In the genomic region with DNA sequence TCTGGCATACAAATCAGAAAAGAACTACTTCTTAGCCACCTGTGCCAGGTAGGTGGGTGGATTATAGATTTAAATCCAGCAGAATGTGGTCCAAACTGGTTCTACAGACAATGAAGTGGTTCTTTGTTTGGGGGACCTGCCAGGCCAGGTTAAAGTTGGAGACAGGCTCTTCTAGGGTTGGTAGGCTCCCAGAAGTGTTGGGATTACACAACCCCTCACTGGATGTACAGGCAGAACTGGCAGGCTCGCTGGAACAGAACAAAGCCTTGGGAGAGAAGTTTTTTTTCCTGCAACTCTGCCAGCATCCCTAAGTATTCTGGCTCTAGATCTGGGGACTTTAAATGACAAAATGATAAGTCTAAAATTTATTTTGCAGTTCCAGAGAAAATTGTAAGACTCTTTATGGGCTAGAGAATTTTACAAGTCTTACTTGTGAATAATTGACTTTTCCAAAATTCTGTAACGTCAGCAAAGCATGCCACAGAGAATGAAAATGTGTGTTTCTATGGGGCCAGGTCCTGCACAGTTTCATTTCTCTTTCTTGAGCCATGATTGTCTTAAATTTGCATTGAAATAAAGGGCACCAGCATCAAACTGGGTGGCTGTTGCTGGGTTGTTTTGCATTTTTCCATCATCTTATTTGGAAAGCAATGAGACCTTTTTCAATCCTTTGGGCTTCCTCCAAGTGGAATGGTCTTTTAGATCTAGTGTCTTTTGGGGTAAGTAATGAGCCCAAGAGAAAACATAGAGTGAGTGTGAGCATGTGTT, we compare ENCODE assay signal across 9 cellular contexts. TPM values are rescaled to one million over a fixed set of nuclear protein-coding genes. Genes with fewer than 3 reads are reported as not detected.
DNase-seq lines count a peak whose midpoint lies in the region; ATAC-seq lines count a peak whose summit lies in the region.
"Had no signal": no experiment of that assay in that cellular context is flagged by ENCODE, and none has a peak within 500 bp of the region (broad histone marks: within the 10 kb centered on the region; RNA-seq: fewer than 3 reads in every experiment).

No MANE protein-coding gene starts in this region.

- peaks cover 4% of the 10 kb centered on the region for H3K36me3 Mint-ChIP-seq in activated CD4-positive, alpha-beta T cell treated with anti-CD3 and anti-CD28 coated beads, Interleukin-2, amount 10 ng/mL, durations not matched to agents 7 days and 5 days (ENCODE audit: low read depth)

- peaks cover 4% of the 10 kb centered on the region for H3K27me3 Mint-ChIP-seq in activated CD4-positive, alpha-beta T cell treated with anti-CD3 and anti-CD28 coated beads, Interleukin-2, amount 10 ng/mL, durations not matched to agents 7 days and 5 days
- H3K27me3 Mint-ChIP-seq: stimulated activated naive CD8-positive, alpha-beta T cell treated with anti-CD3 and anti-CD28 coated beads, Interleukin-15, Interleukin-2, amounts not matched to agents 100 ng/mL and 50 ng/mL, for 24 hours had no signal

- DNase-seq in DMS 273 (lab: John Stamatoyannopoulos, UW; ENCODE audit: unreplicated experiment) (no peak), HuH-7 (ENCODE audit: low spot score) (no peak)
- no peak for DNase-seq in activated CD4-positive, alpha-beta T cell treated with anti-CD3 and anti-CD28 coated beads, Interleukin-2, amount 10 ng/mL, durations not matched to agents 7 days and 5 days
- DNase-seq in activated effector memory CD4-positive, alpha-beta T cell treated with Interleukin-2 at 50 U/mL for 16 hours: no peak

- POLR2A ChIA-PET in activated CD4-positive, alpha-beta T cell treated with anti-CD3 and anti-CD28 coated beads, Interleukin-2, amount 10 ng/mL, durations not matched to agents 7 days and 5 days (lab: Charles Lee): no interaction called here

- H3K9me3 Mint-ChIP-seq in activated CD4-positive, alpha-beta T cell treated with anti-CD3 and anti-CD28 coated beads, Interleukin-2, amount 10 ng/mL, durations not matched to agents 7 days and 5 days: peaks cover 18% of the 10 kb centered on the region

- H3K4me3 ChIP-seq in skin epidermis: no peak overlapping the region

- CTCF ChIA-PET in activated CD4-positive, alpha-beta T cell treated with anti-CD3 and anti-CD28 coated beads, Interleukin-2, amount 10 ng/mL, durations not matched to agents 7 days and 5 days (lab: Charles Lee): interaction anchor here (0.7 kb wide), 1 partner anchor 227 kb away, joined by 4 read pairs; no protein-coding TSS in a partner anchor

- H3K27ac ChIP-seq in cingulate gyrus (ENCODE audit: low read depth, low read length) (peak overlapping the region; percentile 57), skin epidermis (peak overlapping the region in 15 of 21 experiments; percentile 28 to 78 (median 64))

- H3K4me3 Mint-ChIP-seq in activated CD4-positive, alpha-beta T cell treated with anti-CD3 and anti-CD28 coated beads, Interleukin-2, amount 10 ng/mL, durations not matched to agents 7 days and 5 days: no peak overlapping the region
- H3K4me3 Mint-ChIP-seq: stimulated activated naive CD8-positive, alpha-beta T cell treated with anti-CD3 and anti-CD28 coated beads, Interleukin-15, Interleukin-2, amounts not matched to agents 100 ng/mL and 50 ng/mL, for 24 hours had no signal

- H3K27ac Mint-ChIP-seq in activated CD4-positive, alpha-beta T cell treated with anti-CD3 and anti-CD28 coated beads, Interleukin-2, amount 10 ng/mL, durations not matched to agents 7 days and 5 days: no peak overlapping the region
- H3K27ac Mint-ChIP-seq: stimulated activated naive CD8-positive, alpha-beta T cell treated with anti-CD3 and anti-CD28 coated beads, Interleukin-15, Interleukin-2, amounts not matched to agents 100 ng/mL and 50 ng/mL, for 24 hours had no signal

- ATAC-seq in GM19035 (IDR thresholded peaks at IDR 0.05; ENCODE audit: unreplicated experiment) (peak; percentile 75), HG03066 (IDR thresholded peaks at IDR 0.05; ENCODE audit: low read depth, unreplicated experiment) (peak; percentile 50)

- no peaks in the 10 kb centered on the region for H3K4me1 Mint-ChIP-seq in activated CD4-positive, alpha-beta T cell treated with anti-CD3 and anti-CD28 coated beads, Interleukin-2, amount 10 ng/mL, durations not matched to agents 7 days and 5 days

RNA-seq across cellular contexts. Expression of gene ATL2, which starts 32.2 kb away (rescaled TPM):
- 10 to 100 TPM; 46.0 to 59.2 TPM for total RNA-seq in activated CD4-positive, alpha-beta T cell treated with anti-CD3 and anti-CD28 coated beads, Interleukin-2, amount 10 ng/mL, durations not matched to agents 7 days and 5 days
